Comparison of ENCODE assay signal across 2 cellular contexts in the genomic region with DNA sequence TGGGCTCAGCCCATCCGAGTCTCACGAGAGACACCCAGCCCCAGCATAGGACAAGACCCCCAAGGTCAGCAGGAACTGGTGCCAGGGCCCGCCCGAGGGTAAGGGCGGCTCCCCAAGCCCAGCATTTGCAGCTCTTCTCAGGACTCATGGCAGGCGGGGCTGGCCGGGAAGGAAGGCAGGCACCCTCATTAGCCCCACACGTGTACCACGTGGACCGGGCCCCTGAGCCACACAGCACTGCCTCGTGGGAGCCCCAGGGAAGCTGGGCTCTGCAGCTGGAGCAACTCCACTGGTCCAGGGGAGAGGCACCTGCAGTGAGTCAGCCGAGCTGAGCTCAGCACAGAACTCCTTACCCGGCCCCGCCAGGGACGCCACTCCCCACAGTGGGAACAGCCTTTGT.
TF ChIP-seq lines count a peak whose summit lies in the region.

No MANE protein-coding gene starts in this region.

TF ChIP-seq in K562, 482 proteins besides CTCF, POLR2A, EP300 and RAD21:
- TF ChIP-seq, protein P1, sequence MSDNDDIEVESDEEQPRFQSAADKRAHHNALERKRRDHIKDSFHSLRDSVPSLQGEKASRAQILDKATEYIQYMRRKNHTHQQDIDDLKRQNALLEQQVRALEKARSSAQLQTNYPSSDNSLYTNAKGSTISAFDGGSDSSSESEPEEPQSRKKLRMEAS (CRISPR knock-in tag; IDR thresholded peaks at IDR 0.05) = peak; percentile 44; the same call in 1 of the 2 replicates
- TF ChIP-seq PML (IDR thresholded peaks at IDR 0.05; ENCODE audit: low read length) (no peak), PHTF2 (CRISPR knock-in tag; IDR thresholded peaks at IDR 0.05) (no peak), HNRNPL (IDR thresholded peaks at IDR 0.05; ENCODE audit: low read depth, low read length) (no peak)

TF ChIP-seq in HepG2, 621 proteins besides CTCF, POLR2A, EP300 and RAD21:
- peak; percentile 42; the same call in 1 of the 2 replicates for TF ChIP-seq MYC (CRISPR knock-in tag; IDR thresholded peaks at IDR 0.05; ENCODE audit: borderline replicate concordance)
- TF ChIP-seq, protein P2, sequence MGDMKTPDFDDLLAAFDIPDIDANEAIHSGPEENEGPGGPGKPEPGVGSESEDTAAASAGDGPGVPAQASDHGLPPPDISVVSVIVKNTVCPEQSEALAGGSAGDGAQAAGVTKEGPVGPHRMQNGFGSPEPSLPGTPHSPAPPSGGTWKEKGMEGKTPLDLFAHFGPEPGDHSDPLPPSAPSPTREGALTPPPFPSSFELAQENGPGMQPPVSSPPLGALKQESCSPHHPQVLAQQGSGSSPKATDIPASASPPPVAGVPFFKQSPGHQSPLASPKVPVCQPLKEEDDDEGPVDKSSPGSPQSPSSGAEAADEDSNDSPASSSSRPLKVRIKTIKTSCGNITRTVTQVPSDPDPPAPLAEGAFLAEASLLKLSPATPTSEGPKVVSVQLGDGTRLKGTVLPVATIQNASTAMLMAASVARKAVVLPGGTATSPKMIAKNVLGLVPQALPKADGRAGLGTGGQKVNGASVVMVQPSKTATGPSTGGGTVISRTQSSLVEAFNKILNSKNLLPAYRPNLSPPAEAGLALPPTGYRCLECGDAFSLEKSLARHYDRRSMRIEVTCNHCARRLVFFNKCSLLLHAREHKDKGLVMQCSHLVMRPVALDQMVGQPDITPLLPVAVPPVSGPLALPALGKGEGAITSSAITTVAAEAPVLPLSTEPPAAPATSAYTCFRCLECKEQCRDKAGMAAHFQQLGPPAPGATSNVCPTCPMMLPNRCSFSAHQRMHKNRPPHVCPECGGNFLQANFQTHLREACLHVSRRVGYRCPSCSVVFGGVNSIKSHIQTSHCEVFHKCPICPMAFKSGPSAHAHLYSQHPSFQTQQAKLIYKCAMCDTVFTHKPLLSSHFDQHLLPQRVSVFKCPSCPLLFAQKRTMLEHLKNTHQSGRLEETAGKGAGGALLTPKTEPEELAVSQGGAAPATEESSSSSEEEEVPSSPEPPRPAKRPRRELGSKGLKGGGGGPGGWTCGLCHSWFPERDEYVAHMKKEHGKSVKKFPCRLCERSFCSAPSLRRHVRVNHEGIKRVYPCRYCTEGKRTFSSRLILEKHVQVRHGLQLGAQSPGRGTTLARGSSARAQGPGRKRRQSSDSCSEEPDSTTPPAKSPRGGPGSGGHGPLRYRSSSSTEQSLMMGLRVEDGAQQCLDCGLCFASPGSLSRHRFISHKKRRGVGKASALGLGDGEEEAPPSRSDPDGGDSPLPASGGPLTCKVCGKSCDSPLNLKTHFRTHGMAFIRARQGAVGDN (CRISPR knock-in tag; IDR thresholded peaks at IDR 0.05) = peak; percentile 59
- no peak for TF ChIP-seq ATAD3A (CRISPR knock-in tag; IDR thresholded peaks at IDR 0.05)
- no peak for TF ChIP-seq WIZ (CRISPR knock-in tag; IDR thresholded peaks at IDR 0.05)
- TF ChIP-seq, protein P3, sequence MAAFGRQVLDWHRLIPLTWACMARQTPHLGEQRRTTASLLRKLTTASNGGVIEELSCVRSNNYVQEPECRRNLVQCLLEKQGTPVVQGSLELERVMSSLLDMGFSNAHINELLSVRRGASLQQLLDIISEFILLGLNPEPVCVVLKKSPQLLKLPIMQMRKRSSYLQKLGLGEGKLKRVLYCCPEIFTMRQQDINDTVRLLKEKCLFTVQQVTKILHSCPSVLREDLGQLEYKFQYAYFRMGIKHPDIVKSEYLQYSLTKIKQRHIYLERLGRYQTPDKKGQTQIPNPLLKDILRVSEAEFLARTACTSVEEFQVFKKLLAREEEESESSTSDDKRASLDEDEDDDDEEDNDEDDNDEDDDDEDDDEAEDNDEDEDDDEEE (CRISPR knock-in tag; IDR thresholded peaks at IDR 0.05) = no peak
- no peak for TF ChIP-seq RFX5 (IDR thresholded peaks at IDR 0.05; ENCODE audit: low read depth, low read length)
- TF ChIP-seq ZNF713 (CRISPR knock-in tag; IDR thresholded peaks at IDR 0.05) = no peak
- TF ChIP-seq MXI1 (IDR thresholded peaks at IDR 0.05; ENCODE audit: borderline replicate concordance, low read depth, low read length) = no peak
- no peak for TF ChIP-seq ZNF879 (CRISPR knock-in tag; IDR thresholded peaks at IDR 0.05)
- no peak for TF ChIP-seq ZNF30 (CRISPR knock-in tag; IDR thresholded peaks at IDR 0.05)
- TF ChIP-seq, protein P4, sequence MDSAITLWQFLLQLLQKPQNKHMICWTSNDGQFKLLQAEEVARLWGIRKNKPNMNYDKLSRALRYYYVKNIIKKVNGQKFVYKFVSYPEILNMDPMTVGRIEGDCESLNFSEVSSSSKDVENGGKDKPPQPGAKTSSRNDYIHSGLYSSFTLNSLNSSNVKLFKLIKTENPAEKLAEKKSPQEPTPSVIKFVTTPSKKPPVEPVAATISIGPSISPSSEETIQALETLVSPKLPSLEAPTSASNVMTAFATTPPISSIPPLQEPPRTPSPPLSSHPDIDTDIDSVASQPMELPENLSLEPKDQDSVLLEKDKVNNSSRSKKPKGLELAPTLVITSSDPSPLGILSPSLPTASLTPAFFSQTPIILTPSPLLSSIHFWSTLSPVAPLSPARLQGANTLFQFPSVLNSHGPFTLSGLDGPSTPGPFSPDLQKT (CRISPR knock-in tag; IDR thresholded peaks at IDR 0.05; ENCODE audit: borderline replicate concordance) = no peak
- TF ChIP-seq FOXA3 (CRISPR knock-in tag; IDR thresholded peaks at IDR 0.05) = no peak
- no peak for TF ChIP-seq THAP7 (CRISPR knock-in tag; IDR thresholded peaks at IDR 0.05)
- no peak for TF ChIP-seq TFDP2 (CRISPR knock-in tag; IDR thresholded peaks at IDR 0.05)
- TF ChIP-seq ZNF121 (CRISPR knock-in tag; IDR thresholded peaks at IDR 0.05) = no peak
- TF ChIP-seq PRDM10 (CRISPR knock-in tag; IDR thresholded peaks at IDR 0.05; ENCODE audit: low read depth) = no peak
- no peak for TF ChIP-seq PCBP1 (IDR thresholded peaks at IDR 0.05; ENCODE audit: borderline replicate concordance, low read depth, low read length)
- TF ChIP-seq NBN (conservative IDR thresholded peaks at IDR 0.05) = no peak
- TF ChIP-seq NCOA2 (CRISPR knock-in tag; IDR thresholded peaks at IDR 0.05) = no peak
- TF ChIP-seq KAT7 (CRISPR knock-in tag; IDR thresholded peaks at IDR 0.05; ENCODE audit: borderline replicate concordance) = no peak
- TF ChIP-seq, protein P1 (IDR thresholded peaks at IDR 0.05) = 0 out of 2 replicates have a peak, but pooled peaks have one; percentile 31
- TF ChIP-seq ETV6 (CRISPR knock-in tag; conservative IDR thresholded peaks at IDR 0.05) = no peak
- TF ChIP-seq ZNF724P (CRISPR knock-in tag; IDR thresholded peaks at IDR 0.05; ENCODE audit: borderline replicate concordance) = 0 out of 2 replicates have a peak, but pooled peaks have one; percentile 51
- no peak for TF ChIP-seq ZNF264 (CRISPR knock-in tag; IDR thresholded peaks at IDR 0.05)
- peak; percentile 66; the same call in 1 of the 2 replicates for TF ChIP-seq ZNF768 (CRISPR knock-in tag; IDR thresholded peaks at IDR 0.05)
- no peak for TF ChIP-seq ZNF569 (CRISPR knock-in tag; IDR thresholded peaks at IDR 0.05; ENCODE audit: borderline replicate concordance)
- no peak for TF ChIP-seq SSRP1 (CRISPR knock-in tag; IDR thresholded peaks at IDR 0.05)
- TF ChIP-seq ZFP62 (CRISPR knock-in tag; IDR thresholded peaks at IDR 0.05) = no peak
- no peak for TF ChIP-seq CCAR2 (optimal IDR thresholded peaks at IDR 0.05; ENCODE audit: low read depth, low read length)
- no peak for TF ChIP-seq ZSCAN30 (CRISPR knock-in tag; IDR thresholded peaks at IDR 0.05)
- no peak for TF ChIP-seq ZBTB3 (CRISPR knock-in tag; IDR thresholded peaks at IDR 0.05; ENCODE audit: borderline replicate concordance, low read depth)
